1 cellular context compared by ENCODE assay signal in the genomic region with DNA sequence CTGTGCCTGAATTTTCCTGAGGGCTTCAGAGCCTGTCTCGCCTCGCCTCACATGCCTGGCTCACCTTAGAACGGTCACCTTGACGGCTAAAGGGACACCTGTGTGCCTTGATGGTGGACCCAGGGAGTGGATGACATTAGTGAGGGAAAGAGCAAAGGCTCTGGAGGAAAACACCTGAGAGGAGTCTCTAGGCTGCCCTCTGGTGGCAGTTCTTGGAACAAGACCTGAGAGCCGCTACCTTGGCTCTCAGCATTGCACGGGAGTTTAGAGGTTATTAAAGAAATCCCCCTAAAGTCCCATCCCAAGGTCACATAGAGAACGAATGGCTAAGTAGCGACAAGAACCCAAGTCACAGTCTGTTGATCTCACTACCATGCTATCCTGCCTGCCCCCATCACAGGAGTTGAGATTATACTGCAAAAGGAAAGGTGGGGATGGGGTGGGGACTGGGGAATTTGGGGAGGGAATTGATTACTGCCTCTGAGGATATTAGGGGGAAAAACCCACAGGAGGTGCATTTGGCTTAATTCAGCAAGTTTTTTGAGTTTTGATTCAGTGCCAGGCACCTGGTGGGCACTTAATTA.
TF ChIP-seq lines count a peak whose summit lies in the region.

No MANE protein-coding gene starts in this region.

TF ChIP-seq in K562, 482 proteins besides CTCF, POLR2A, EP300 and RAD21:
- TF ChIP-seq, protein P1, sequence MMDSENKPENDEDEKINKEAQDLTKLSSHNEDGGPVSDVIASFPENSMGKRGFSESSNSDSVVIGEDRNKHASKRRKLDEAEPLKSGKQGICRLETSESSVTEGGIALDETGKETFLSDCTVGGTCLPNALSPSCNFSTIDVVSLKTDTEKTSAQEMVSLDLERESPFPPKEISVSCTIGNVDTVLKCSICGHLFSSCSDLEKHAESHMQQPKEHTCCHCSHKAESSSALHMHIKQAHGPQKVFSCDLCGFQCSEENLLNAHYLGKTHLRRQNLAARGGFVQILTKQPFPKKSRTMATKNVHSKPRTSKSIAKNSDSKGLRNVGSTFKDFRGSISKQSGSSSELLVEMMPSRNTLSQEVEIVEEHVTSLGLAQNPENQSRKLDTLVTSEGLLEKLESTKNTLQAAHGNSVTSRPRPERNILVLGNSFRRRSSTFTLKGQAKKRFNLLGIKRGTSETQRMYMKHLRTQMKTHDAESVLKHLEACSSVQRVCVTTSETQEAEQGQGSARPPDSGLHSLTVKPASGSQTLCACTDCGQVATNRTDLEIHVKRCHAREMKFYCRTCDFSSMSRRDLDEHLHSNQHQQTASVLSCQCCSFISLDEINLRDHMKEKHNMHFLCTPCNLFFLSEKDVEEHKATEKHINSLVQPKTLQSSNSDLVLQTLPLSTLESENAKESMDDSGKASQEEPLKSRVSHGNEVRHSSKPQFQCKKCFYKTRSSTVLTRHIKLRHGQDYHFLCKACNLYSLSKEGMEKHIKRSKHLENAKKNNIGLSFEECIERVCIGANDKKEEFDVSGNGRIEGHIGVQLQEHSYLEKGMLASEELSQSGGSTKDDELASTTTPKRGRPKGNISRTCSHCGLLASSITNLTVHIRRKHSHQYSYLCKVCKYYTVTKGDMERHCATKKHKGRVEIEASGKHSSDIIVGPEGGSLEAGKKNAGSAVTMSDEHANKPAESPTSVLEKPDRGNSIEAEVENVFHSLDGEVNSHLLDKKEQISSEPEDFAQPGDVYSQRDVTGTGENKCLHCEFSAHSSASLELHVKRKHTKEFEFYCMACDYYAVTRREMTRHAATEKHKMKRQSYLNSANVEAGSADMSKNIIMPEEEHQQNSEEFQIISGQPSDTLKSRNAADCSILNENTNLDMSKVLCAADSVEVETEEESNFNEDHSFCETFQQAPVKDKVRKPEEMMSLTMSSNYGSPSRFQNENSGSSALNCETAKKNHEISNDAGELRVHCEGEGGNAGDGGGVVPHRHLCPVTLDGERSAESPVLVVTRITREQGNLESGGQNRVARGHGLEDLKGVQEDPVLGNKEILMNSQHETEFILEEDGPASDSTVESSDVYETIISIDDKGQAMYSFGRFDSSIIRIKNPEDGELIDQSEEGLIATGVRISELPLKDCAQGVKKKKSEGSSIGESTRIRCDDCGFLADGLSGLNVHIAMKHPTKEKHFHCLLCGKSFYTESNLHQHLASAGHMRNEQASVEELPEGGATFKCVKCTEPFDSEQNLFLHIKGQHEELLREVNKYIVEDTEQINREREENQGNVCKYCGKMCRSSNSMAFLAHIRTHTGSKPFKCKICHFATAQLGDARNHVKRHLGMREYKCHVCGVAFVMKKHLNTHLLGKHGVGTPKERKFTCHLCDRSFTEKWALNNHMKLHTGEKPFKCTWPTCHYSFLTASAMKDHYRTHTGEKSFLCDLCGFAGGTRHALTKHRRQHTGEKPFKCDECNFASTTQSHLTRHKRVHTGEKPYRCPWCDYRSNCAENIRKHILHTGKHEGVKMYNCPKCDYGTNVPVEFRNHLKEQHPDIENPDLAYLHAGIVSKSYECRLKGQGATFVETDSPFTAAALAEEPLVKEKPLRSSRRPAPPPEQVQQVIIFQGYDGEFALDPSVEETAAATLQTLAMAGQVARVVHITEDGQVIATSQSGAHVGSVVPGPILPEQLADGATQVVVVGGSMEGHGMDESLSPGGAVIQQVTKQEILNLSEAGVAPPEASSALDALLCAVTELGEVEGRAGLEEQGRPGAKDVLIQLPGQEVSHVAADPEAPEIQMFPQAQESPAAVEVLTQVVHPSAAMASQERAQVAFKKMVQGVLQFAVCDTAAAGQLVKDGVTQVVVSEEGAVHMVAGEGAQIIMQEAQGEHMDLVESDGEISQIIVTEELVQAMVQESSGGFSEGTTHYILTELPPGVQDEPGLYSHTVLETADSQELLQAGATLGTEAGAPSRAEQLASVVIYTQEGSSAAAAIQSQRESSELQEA (IDR thresholded peaks at IDR 0.05; ENCODE audit: low read depth) = no peak
- TF ChIP-seq RAD51 (IDR thresholded peaks at IDR 0.05; ENCODE audit: borderline replicate concordance, low read depth) (no peak), SMC3 (conservative IDR thresholded peaks at IDR 0.05; ENCODE audit: insufficient read depth, low read depth, low read length) (peak; percentile 63), KLF16 (IDR thresholded peaks at IDR 0.05) (peak; percentile 38; the same call in 1 of the 2 replicates), ATF1 (CRISPR knock-in tag; IDR thresholded peaks at IDR 0.05) (no peak), ATF1 (tag; IDR thresholded peaks at IDR 0.05) (no peak), STAG1 (CRISPR knock-in tag; IDR thresholded peaks at IDR 0.05; ENCODE audit: borderline replicate concordance) (peak; percentile 16; the same call in 1 of the 2 replicates)
- TF ChIP-seq, protein P2, sequence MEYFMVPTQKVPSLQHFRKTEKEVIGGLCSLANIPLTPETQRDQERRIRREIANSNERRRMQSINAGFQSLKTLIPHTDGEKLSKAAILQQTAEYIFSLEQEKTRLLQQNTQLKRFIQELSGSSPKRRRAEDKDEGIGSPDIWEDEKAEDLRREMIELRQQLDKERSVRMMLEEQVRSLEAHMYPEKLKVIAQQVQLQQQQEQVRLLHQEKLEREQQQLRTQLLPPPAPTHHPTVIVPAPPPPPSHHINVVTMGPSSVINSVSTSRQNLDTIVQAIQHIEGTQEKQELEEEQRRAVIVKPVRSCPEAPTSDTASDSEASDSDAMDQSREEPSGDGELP (CRISPR knock-in tag; IDR thresholded peaks at IDR 0.05; ENCODE audit: borderline replicate concordance) = peak; percentile 41; the same call in 1 of the 2 replicates
